Comparison of ENCODE assay signal across 1 cellular context in genomic region chr6:35919827-35920751, GRCh38.
TF ChIP-seq lines count a peak whose summit lies in the region.

No MANE protein-coding gene starts in this region.

TF ChIP-seq in K562, 482 proteins besides CTCF, POLR2A, EP300 and RAD21 (continued from another document and continues in another):
- TF ChIP-seq ZNF609 (CRISPR knock-in tag; IDR thresholded peaks at IDR 0.05; ENCODE audit: borderline replicate concordance), result no peak
- TF ChIP-seq BCL6 (CRISPR knock-in tag; IDR thresholded peaks at IDR 0.05), result no peak
- peak; percentile 65; the same call in 1 of the 2 replicates for TF ChIP-seq ZNF668 (CRISPR knock-in tag; IDR thresholded peaks at IDR 0.05)
- TF ChIP-seq CREB5 (CRISPR knock-in tag; IDR thresholded peaks at IDR 0.05), result no peak
- no peak; the same call in none of the 2 replicates for TF ChIP-seq ETV5 (CRISPR knock-in tag; IDR thresholded peaks at IDR 0.05; ENCODE audit: low read depth)
- TF ChIP-seq POLR2G (IDR thresholded peaks at IDR 0.05; ENCODE audit: low read depth, low read length), result no peak
- no peak for TF ChIP-seq ARID3B (CRISPR knock-in tag; IDR thresholded peaks at IDR 0.05; ENCODE audit: borderline replicate concordance)
- TF ChIP-seq HNRNPL (IDR thresholded peaks at IDR 0.05; ENCODE audit: low read depth, low read length), result no peak
- no peak for TF ChIP-seq MEF2D (tag; conservative IDR thresholded peaks at IDR 0.05; ENCODE audit: low read depth)
- TF ChIP-seq RUNX1 (IDR thresholded peaks at IDR 0.05; ENCODE audit: low read depth), result no peak
- no peak for TF ChIP-seq PATZ1 (CRISPR knock-in tag; IDR thresholded peaks at IDR 0.05; ENCODE audit: borderline replicate concordance)
- no peak for TF ChIP-seq GTF2A2 (tag; IDR thresholded peaks at IDR 0.05)
- peak; percentile 55; the same call in 1 of the 2 replicates for TF ChIP-seq XRCC5 (IDR thresholded peaks at IDR 0.05; ENCODE audit: low read depth, low read length)
- TF ChIP-seq SMARCC2 (IDR thresholded peaks at IDR 0.05; ENCODE audit: low read depth), result no peak
- TF ChIP-seq NONO (IDR thresholded peaks at IDR 0.05; ENCODE audit: low read depth in 2 of 2, low read length in 1 of 2), result no peak; a peak in 1 of 4 replicates
- TF ChIP-seq ZZZ3 (IDR thresholded peaks at IDR 0.05), result no peak
- no peak for TF ChIP-seq ZC3H8 (IDR thresholded peaks at IDR 0.05)
- no peak for TF ChIP-seq ZNF134 (CRISPR knock-in tag; conservative IDR thresholded peaks at IDR 0.05)
- TF ChIP-seq ZNF253 (CRISPR knock-in tag; conservative IDR thresholded peaks at IDR 0.05), result no peak
- TF ChIP-seq ZBTB2 (IDR thresholded peaks at IDR 0.05), result no peak; the same call in 1 of the 2 replicates
- no peak for TF ChIP-seq THRA (IDR thresholded peaks at IDR 0.05)
- no peak for TF ChIP-seq ZNF217 (CRISPR knock-in tag; IDR thresholded peaks at IDR 0.05)
- no peak for TF ChIP-seq TSHZ1 (CRISPR knock-in tag; IDR thresholded peaks at IDR 0.05)
- no peak for TF ChIP-seq CCAR2 (IDR thresholded peaks at IDR 0.05; ENCODE audit: low read depth, low read length)
- no peak for TF ChIP-seq HEY1 (CRISPR knock-in tag; IDR thresholded peaks at IDR 0.05; ENCODE audit: borderline replicate concordance)
- TF ChIP-seq MTA1 (IDR thresholded peaks at IDR 0.05; ENCODE audit: borderline replicate concordance), result no peak
- TF ChIP-seq ZNF696 (CRISPR knock-in tag; conservative IDR thresholded peaks at IDR 0.05), result no peak
- TF ChIP-seq ZNF143 (CRISPR knock-in tag; IDR thresholded peaks at IDR 0.05), result no peak
- TF ChIP-seq SMAD4 (CRISPR knock-in tag; conservative IDR thresholded peaks at IDR 0.05), result 0 out of 2 replicates have a peak, but pooled peaks have one; percentile 22
- TF ChIP-seq NCOA4 (IDR thresholded peaks at IDR 0.05; ENCODE audit: partially characterized antibody), result no peak
- TF ChIP-seq ZNF408 (CRISPR knock-in tag; IDR thresholded peaks at IDR 0.05; ENCODE audit: low read depth), result no peak
